Comparison of ENCODE assay signal across 18 cellular contexts in the genomic region with DNA sequence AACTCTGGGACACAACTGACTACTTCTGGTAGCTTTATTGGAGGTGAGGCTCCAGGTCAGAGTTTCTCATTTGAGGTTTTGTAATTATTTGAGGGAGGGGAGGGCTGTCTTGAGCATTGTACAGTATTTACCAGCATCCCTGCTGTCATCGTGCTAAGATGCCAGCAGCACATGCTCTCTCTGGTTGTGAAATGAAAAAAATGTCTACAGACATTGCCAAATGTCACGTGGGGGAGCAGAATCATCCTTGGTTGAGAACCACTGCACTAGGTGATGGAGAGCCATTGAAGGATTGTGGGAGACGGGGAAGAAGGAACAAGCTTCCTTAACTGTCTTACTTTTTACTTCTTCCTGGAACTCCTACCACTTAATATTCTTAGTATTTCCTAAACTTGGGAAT. TPM values are rescaled to one million over a fixed set of nuclear protein-coding genes. Genes with fewer than 3 reads are reported as not detected.
DNase-seq lines count a peak whose midpoint lies in the region; ATAC-seq and TF ChIP-seq lines count a peak whose summit lies in the region.
"Had no signal": no experiment of that assay in that cellular context is flagged by ENCODE, and none has a peak within 500 bp of the region (broad histone marks: within the 10 kb centered on the region; RNA-seq: fewer than 3 reads in every experiment).

No MANE protein-coding gene starts in this region.

- H3K36me3 ChIP-seq in GM23248 (ENCODE audit: low read depth) (no peaks in the 10 kb centered on the region), upper lobe of right lung (no peaks in the 10 kb centered on the region)
- H3K36me3 ChIP-seq: Peyer's patch, tibial artery had no signal

- no peak overlapping the region for H3K4me2 ChIP-seq in GM23248 (ENCODE audit: unreplicated experiment)

- H3K27me3 Mint-ChIP-seq in activated B cell treated with CpG ODN at 0.5 μM for 24 hours = no peaks in the 10 kb centered on the region
- H3K27me3 Mint-ChIP-seq in immature natural killer cell (ENCODE audit: low read depth in 3 of 3) = peaks cover 10 to 27% (median 17%) of the 10 kb centered on the region in 3 donors
- H3K27me3 Mint-ChIP-seq: activated CD4-positive, alpha-beta T cell treated with anti-CD3 and anti-CD28 coated beads for 36 hours had no signal

- CTCF ChIA-PET in activated B cell treated with CpG ODN at 0.5 μM for 24 hours (lab: Charles Lee) = interaction anchor here (1.1 kb wide), 1 partner anchor 101 kb away, joined by 3 read pairs; no protein-coding TSS in a partner anchor

- H3K27ac ChIP-seq in GM23248 (no peak overlapping the region), foreskin keratinocyte (no peak overlapping the region), upper lobe of right lung (no peak overlapping the region)
- H3K27ac ChIP-seq: body of pancreas, Peyer's patch had no signal

- H3K27ac Mint-ChIP-seq in activated B cell treated with CpG ODN at 0.5 μM for 24 hours (no peak overlapping the region), immature natural killer cell (peak overlapping the region; percentile 81 to 99 (median 90))
- H3K27ac Mint-ChIP-seq: activated T-helper 1 cell treated with anti-CD3 and anti-CD28 coated beads, Interleukin-12 subunit alpha, Interleukin-12 subunit beta, Interleukin-2, Interleukin-4 antibody, amounts not matched to agents 30 ng/mL and 10 ng/mL and 1 ng/mL, durations not matched to agents 14 hours and 24 hours and 36 hours had no signal

- POLR2A ChIA-PET in activated B cell treated with CpG ODN at 0.5 μM for 24 hours (lab: Charles Lee) = interaction anchor here (1.2 kb wide), 1 partner anchor 74 kb away, joined by 10 read pairs; no protein-coding TSS in a partner anchor

- peak overlapping the region; percentile 29 for H3K4me3 Mint-ChIP-seq in activated B cell treated with CpG ODN at 0.5 μM for 24 hours
- H3K4me3 Mint-ChIP-seq in immature natural killer cell = peak overlapping the region; percentile 22 to 41 (median 30)
- H3K4me3 Mint-ChIP-seq: activated CD4-positive, alpha-beta T cell treated with anti-CD3 and anti-CD28 coated beads for 36 hours; activated T-helper 1 cell treated with anti-CD3 and anti-CD28 coated beads, Interleukin-12 subunit alpha, Interleukin-12 subunit beta, Interleukin-2, Interleukin-4 antibody, amounts not matched to agents 30 ng/mL and 10 ng/mL and 1 ng/mL, durations not matched to agents 14 hours and 24 hours and 36 hours; mesothelial cell of epicardium had no signal

- H3K4me1 Mint-ChIP-seq in activated B cell treated with CpG ODN at 0.5 μM for 24 hours (peaks cover 74% of the 10 kb centered on the region), immature natural killer cell (peaks cover 84 to 88% of the 10 kb centered on the region in 2 donors)

- DNase-seq in AG20443 (ENCODE audit: low spot score) (peak; percentile 24), GM23248 (peak; percentile 34), activated B cell treated with CpG ODN at 0.5 μM for 24 hours (no peak), immature natural killer cell (no peak), foreskin keratinocyte (no peak), COLO829 (ENCODE audit: low spot score) (no peak), upper lobe of right lung (no peak), putamen (ENCODE audit: low spot score) (no peak)
- DNase-seq: activated CD4-positive, alpha-beta T cell treated with anti-CD3 and anti-CD28 coated beads for 36 hours; AML-193; body of pancreas; effector memory CD4-positive, alpha-beta T cell; islet precursor cell; NCI-H1417; Peyer's patch; tibial artery had no signal

- H2AFZ ChIP-seq in GM23248 = no peak overlapping the region

- H3K9ac ChIP-seq in GM23248 = no peak overlapping the region

- intact Hi-C loops in activated B cell treated with CpG ODN at 0.5 μM for 24 hours (cut with micrococcal nuclease) (no loop called here), upper lobe of right lung (cut with DNase I) (loop anchor here (10.0 kb wide), 1 partner anchor 81 kb away; no protein-coding TSS in a partner anchor)

- peaks cover 5% of the 10 kb centered on the region for H3K9me3 Mint-ChIP-seq in activated B cell treated with CpG ODN at 0.5 μM for 24 hours
- no peaks in the 10 kb centered on the region for H3K9me3 Mint-ChIP-seq in immature natural killer cell
- H3K9me3 Mint-ChIP-seq: activated T-helper 1 cell treated with anti-CD3 and anti-CD28 coated beads, Interleukin-12 subunit alpha, Interleukin-12 subunit beta, Interleukin-2, Interleukin-4 antibody, amounts not matched to agents 30 ng/mL and 10 ng/mL and 1 ng/mL, durations not matched to agents 14 hours and 24 hours and 36 hours had no signal

- TF ChIP-seq CTCF in activated B cell treated with CpG ODN at 0.5 μM for 24 hours (IDR thresholded peaks at IDR 0.05) (no peak), foreskin keratinocyte (conservative IDR thresholded peaks at IDR 0.05) (no peak), upper lobe of right lung (IDR thresholded peaks at IDR 0.05) (no peak)

- H3K9me3 ChIP-seq in GM23248 (ENCODE audit: low read depth) (no peaks in the 10 kb centered on the region), upper lobe of right lung (no peaks in the 10 kb centered on the region)
- H3K9me3 ChIP-seq: body of pancreas, Peyer's patch, tibial artery had no signal

- H3K9me2 ChIP-seq in GM23248 (ENCODE audit: insufficient read depth) = no peaks in the 10 kb centered on the region

- H3K4me1 ChIP-seq in GM23248 (ENCODE audit: insufficient read depth) (peaks cover 19% of the 10 kb centered on the region), foreskin keratinocyte (peaks cover 20% of the 10 kb centered on the region), upper lobe of right lung (peaks cover 29% of the 10 kb centered on the region)

- ATAC-seq in activated B cell treated with CpG ODN at 0.5 μM for 24 hours (ENCODE audit: low read depth) = no peak
- ATAC-seq in foreskin keratinocyte = no peak
- ATAC-seq in upper lobe of right lung = no peak
- ATAC-seq: activated CD4-positive, alpha-beta T cell treated with anti-CD3 and anti-CD28 coated beads for 36 hours; body of pancreas had no signal

- in situ Hi-C loops in GM23248 (cut with MboI) = no loop called here

- H3K4me3 ChIP-seq in GM23248 (no peak overlapping the region), upper lobe of right lung (no peak overlapping the region)
- H3K4me3 ChIP-seq: body of pancreas, Peyer's patch, tibial artery had no signal

- peaks cover 40% of the 10 kb centered on the region; the same call in 1 of the 2 replicates for H4K20me1 ChIP-seq in GM23248 (ENCODE audit: insufficient read depth)

- peaks cover 21% of the 10 kb centered on the region for H3F3A ChIP-seq in GM23248 (ENCODE audit: insufficient read depth)

- H3K79me2 ChIP-seq in GM23248 (ENCODE audit: insufficient read depth) = peaks cover 92% of the 10 kb centered on the region

- H3K27me3 ChIP-seq in GM23248 (replicated peaks; ENCODE audit: insufficient read depth) = no peaks in the 10 kb centered on the region
- no peaks in the 10 kb centered on the region for H3K27me3 ChIP-seq in foreskin keratinocyte
- no peaks in the 10 kb centered on the region for H3K27me3 ChIP-seq in upper lobe of right lung
- H3K27me3 ChIP-seq: body of pancreas, Peyer's patch, tibial artery had no signal

- H3K36me3 Mint-ChIP-seq in activated B cell treated with CpG ODN at 0.5 μM for 24 hours (ENCODE audit: low read depth) (peaks cover 45% of the 10 kb centered on the region), immature natural killer cell (no peaks in the 10 kb centered on the region)

- WGBS in GM23248 (ENCODE audit: low coverage in 1 of 2, low lambda C conversion rate in 2 of 2, missing lambda C conversion rate in 2 of 2), 2 experiments = 56 to 57% methylated on average over 3 of the region's 3 CpGs

RNA-seq across cellular contexts. Expression of gene SEPTIN7, which starts 5.0 kb away (rescaled TPM):
- total RNA-seq in GM23248 (2014; rRNA removed; shearing (Covaris generic)) = 368 and 405 TPM in 2 replicates
- polyA plus RNA-seq in GM23248 (2016; fragmentation: Nextera tagmentation; extraction: Ambion mirVana) (509 and 521 TPM in 2 replicates), immature natural killer cell (1,000 to 10,000 TPM in 1 of 3 donors, 100 to 1,000 TPM in 2; 794 to 1,103 (median 966) TPM), foreskin keratinocyte (111 and 136 TPM in 2 replicates)
- total RNA-seq in activated B cell treated with CpG ODN at 0.5 μM for 24 hours (239 and 262 TPM in 2 replicates), foreskin keratinocyte (229 and 253 TPM in 2 replicates), upper lobe of right lung (202 TPM)

Comparison
In these comparisons a context has a peak if more than half of its experiments do, and no peak if none do; other contexts are left out.
1. DNase-seq: peak in AG20443 (single experiment) and GM23248 (single experiment); none in activated B cell treated with CpG ODN at 0.5 μM for 24 hours (single experiment), immature natural killer cell (0 of 3), foreskin keratinocyte (0 of 2), COLO829 (single experiment), upper lobe of right lung (single experiment) and putamen (single experiment).